ENCODE assay signal across 13 cellular contexts in genomic region chr10:5818894-5819293, GRCh38. TPM values are rescaled to one million over a fixed set of nuclear protein-coding genes. Genes with fewer than 3 reads are reported as not detected.
A peak's percentile ranks its signal among the peaks of the same experiment; 100 is the strongest.
DNase-seq lines count a peak whose midpoint lies in the region; ATAC-seq and TF ChIP-seq lines count a peak whose summit lies in the region.
"Had no signal": no experiment of that assay in that cellular context is flagged by ENCODE, and none has a peak within 500 bp of the region (broad histone marks: within the 10 kb centered on the region; RNA-seq: fewer than 3 reads in every experiment).

No MANE protein-coding gene starts in this region.

- peaks cover 63% of the 10 kb centered on the region for H3K4me1 ChIP-seq in OCI-LY7 (ENCODE audit: insufficient read depth, low read length, poor library complexity, severe bottlenecking)
- peaks cover 9 to 69% (median 47%) of the 10 kb centered on the region in 6 donors for H3K4me1 ChIP-seq in spleen

- DNase-seq in OCI-LY7 (ENCODE audit: low spot score) (peak; percentile 50), spleen (peak; percentile 85), DMS79 (lab: John Stamatoyannopoulos, UW) (no peak), coronary artery (ENCODE audit: low spot score) (no peak)
- DNase-seq: activated T-cell treated with anti-CD3 and anti-CD28 coated beads, Interleukin-2, amount 50 U/mL, for 4 hours; mammary epithelial cell; NCI-H1048; NCI-H524; testis had no signal

- peaks cover 15% of the 10 kb centered on the region; the same call in 1 of the 2 replicates for H3K79me2 ChIP-seq in OCI-LY7 (ENCODE audit: insufficient read depth, low read depth, low read length)

- peak overlapping the region; percentile 11; the same call in 1 of the 2 replicates for H2AFZ ChIP-seq in OCI-LY7 (ENCODE audit: low read length)

- H3K27me3 ChIP-seq in spleen (replicated peaks in 1 of 7), result no peaks in the 10 kb centered on the region
- H3K27me3 ChIP-seq: body of pancreas, testis had no signal

- H3K9me3 ChIP-seq in OCI-LY7 (ENCODE audit: low read length) (no peaks in the 10 kb centered on the region), spleen (no peaks in the 10 kb centered on the region)
- H3K9me3 ChIP-seq: body of pancreas, testis had no signal

- WGBS in spleen, 5 donors, result 51 to 68% (median 66%) methylated on average over 6 of the region's 6 CpGs

- ATAC-seq in GM18907 (IDR thresholded peaks at IDR 0.05; ENCODE audit: unreplicated experiment) (peak; percentile 29), GM21786 (IDR thresholded peaks at IDR 0.05; ENCODE audit: unreplicated experiment) (peak; percentile 40), GM19023 (IDR thresholded peaks at IDR 0.05; ENCODE audit: unreplicated experiment) (no peak)
- ATAC-seq: activated T-cell treated with anti-CD3 and anti-CD28 coated beads, Interleukin-2, amount 50 U/mL, for 4 hours; body of pancreas had no signal

- no peaks in the 10 kb centered on the region for H4K20me1 ChIP-seq in OCI-LY7 (ENCODE audit: insufficient read depth, low read length)

- no peaks in the 10 kb centered on the region for H3K9me2 ChIP-seq in OCI-LY7 (ENCODE audit: insufficient read depth, low read length)

- H3K36me3 ChIP-seq in OCI-LY7 (ENCODE audit: insufficient read depth, low read length) (0 out of 2 replicates have a peak, but pooled peaks cover 4% of the 10 kb centered on the region), spleen (no peaks in the 10 kb centered on the region)

- H3K4me2 ChIP-seq in OCI-LY7 (ENCODE audit: low read length), result no peak overlapping the region

- intact Hi-C loops in OCI-LY7 (cut with micrococcal nuclease; ENCODE audit: unreplicated experiment) (loop anchor here (10.0 kb wide), 1 partner anchor 266 kb away; the partner anchor contains the start of gene RBM17), spleen (cut with DNase I; ENCODE audit: low total_unique reads) (loop anchor here (10.0 kb wide), 2 partner anchors 56 to 134 kb away; partner anchors contain the start of gene TASOR2)

- TF ChIP-seq CTCF in OCI-LY7 (conservative IDR thresholded peaks at IDR 0.05; ENCODE audit: low read length) (no peak), spleen (IDR thresholded peaks at IDR 0.05 in 8 of 11, conservative IDR thresholded peaks at IDR 0.05 in 3 of 11) (no peak), coronary artery (IDR thresholded peaks at IDR 0.05) (no peak)

- POLR2A ChIA-PET in OCI-LY7 (lab: Charles Lee), result interaction anchor here (0.6 to 6.1 kb wide), 12 partner anchors 9 to 392 kb away, joined by 3 to 35 read pairs (median 5); no protein-coding TSS in a partner anchor

- BruUV-seq in OCI-LY7 (replicated peaks; lab: Mats Ljungman, UMichigan), result no TSS peak

- CTCF ChIA-PET in OCI-LY7 (lab: Charles Lee; ENCODE audit: unreplicated experiment), result interaction anchor here (0.6 kb wide), 1 partner anchor 52 kb away, joined by 3 read pairs; no protein-coding TSS in a partner anchor

- H3K27ac ChIP-seq in OCI-LY7 (ENCODE audit: low read depth, low read length, poor library complexity, severe bottlenecking) (no peak overlapping the region), spleen (peak overlapping the region in 7 of 8 donors; percentile 21 to 99 (median 95)), coronary artery (no peak overlapping the region)
- H3K27ac ChIP-seq: body of pancreas, testis had no signal

- TF ChIP-seq POLR2A in spleen (IDR thresholded peaks at IDR 0.05), result no peak

- no peak overlapping the region for H3K4me3 ChIP-seq in OCI-LY7 (ENCODE audit: low read depth, low read length, poor library complexity, severe bottlenecking)
- H3K4me3 ChIP-seq in spleen, result no peak overlapping the region
- H3K4me3 ChIP-seq in coronary artery, result no peak overlapping the region
- H3K4me3 ChIP-seq: body of pancreas, testis had no signal

RNA-seq across cellular contexts. Expression of gene GDI2, which starts 5.7 kb away (rescaled TPM):
- 265 and 270 TPM in 2 replicates for total RNA-seq in OCI-LY7 (2014; rRNA removed; shearing (Covaris generic))
- total RNA-seq in OCI-LY7 (2022), result 271 and 292 TPM in 2 replicates
- 100 to 1,000 TPM; 190 to 272 (median 211) TPM for total RNA-seq in spleen
- 100 to 1,000 TPM; 100 to 152 (median 146) TPM for polyA plus RNA-seq in spleen

Comparison
In these comparisons a context has a peak if more than half of its experiments do, and no peak if none do; other contexts are left out.
1. DNase-seq: peak in OCI-LY7 (single experiment) and spleen (single experiment); none in DMS79 (single experiment) and coronary artery (single experiment).
2. H3K27ac ChIP-seq: peak in spleen (7 of 8); none in OCI-LY7 (single experiment) and coronary artery (0 of 2).